In the genomic region with DNA sequence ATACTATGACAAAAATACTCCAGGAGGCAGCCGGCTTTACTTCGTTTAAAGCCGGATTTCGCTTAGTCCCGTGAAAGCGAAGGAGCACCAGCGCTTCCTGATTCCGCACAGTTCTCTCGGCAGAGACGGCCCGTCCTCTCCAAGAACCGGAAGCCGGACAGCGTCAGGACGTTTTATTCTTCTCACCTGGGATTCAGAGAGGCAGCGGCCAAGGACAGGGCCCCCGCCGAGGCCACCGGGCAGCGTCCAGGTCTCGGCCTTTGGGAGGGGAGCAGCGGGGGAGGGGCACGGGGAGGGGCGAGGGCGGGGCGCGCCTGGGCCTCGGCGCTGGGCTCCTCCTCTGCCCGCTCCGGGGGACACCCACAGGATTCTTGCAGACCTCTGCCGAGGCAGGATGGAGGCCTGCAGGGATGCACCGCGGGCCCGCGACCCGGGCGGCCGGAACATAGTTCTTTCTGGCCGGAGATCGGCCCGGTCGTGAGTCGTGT, we compare ENCODE assay signal across 8 cellular contexts. TPM values are rescaled to one million over a fixed set of nuclear protein-coding genes. Genes with fewer than 3 reads are reported as not detected.
DNase-seq lines count a peak whose midpoint lies in the region; ATAC-seq and TF ChIP-seq lines count a peak whose summit lies in the region.

No MANE protein-coding gene starts in this region.

- peaks cover 57% of the 10 kb centered on the region for H3K4me1 Mint-ChIP-seq in activated naive CD8-positive, alpha-beta T cell (ENCODE audit: low read depth)
- peaks cover 44% of the 10 kb centered on the region for H3K4me1 Mint-ChIP-seq in osteocyte (ENCODE audit: unreplicated experiment)

- peak; percentile 65 for ATAC-seq in Right ventricle myocardium inferior
- ATAC-seq in GM18517 (IDR thresholded peaks at IDR 0.05; ENCODE audit: unreplicated experiment) = no peak
- ATAC-seq in SK-N-SH treated with all-trans-retinoic acid at 6 μM for 48 hours = no peak

- H3K4me3 Mint-ChIP-seq in activated naive CD8-positive, alpha-beta T cell = peak overlapping the region; percentile 89
- peak overlapping the region; percentile 81 for H3K4me3 Mint-ChIP-seq in osteocyte (ENCODE audit: unreplicated experiment)

- peak overlapping the region; percentile 89 for H3K27ac Mint-ChIP-seq in activated naive CD8-positive, alpha-beta T cell
- H3K27ac Mint-ChIP-seq in osteocyte (ENCODE audit: unreplicated experiment) = peak overlapping the region; percentile 88

- no peaks in the 10 kb centered on the region for H3K27me3 Mint-ChIP-seq in activated naive CD8-positive, alpha-beta T cell
- no peaks in the 10 kb centered on the region for H3K27me3 Mint-ChIP-seq in osteocyte (ENCODE audit: unreplicated experiment)

- DNase-seq in ELR (ENCODE audit: low read depth) = peak; percentile 69
- DNase-seq in RPMI7951 (ENCODE audit: low read depth) = peak; percentile 71
- DNase-seq in Right ventricle myocardium inferior (ENCODE audit: missing footprints) = peak; percentile 84
- DNase-seq in osteocyte (ENCODE audit: extremely low spot score, unreplicated experiment) = no peak
- no peak for DNase-seq in NCI-H128 (lab: John Stamatoyannopoulos, UW; ENCODE audit: unreplicated experiment)

- intact Hi-C loops in Right ventricle myocardium inferior (cut with DNase I) = loop anchor here (5.0 kb wide), 1 partner anchor 52 kb away; no protein-coding TSS in a partner anchor

- H3K36me3 Mint-ChIP-seq in activated naive CD8-positive, alpha-beta T cell = no peaks in the 10 kb centered on the region
- H3K36me3 Mint-ChIP-seq in osteocyte (ENCODE audit: unreplicated experiment) = no peaks in the 10 kb centered on the region

- no peaks in the 10 kb centered on the region for H3K9me3 Mint-ChIP-seq in activated naive CD8-positive, alpha-beta T cell (ENCODE audit: low read depth)
- no peaks in the 10 kb centered on the region for H3K9me3 Mint-ChIP-seq in osteocyte (ENCODE audit: unreplicated experiment)

- TF ChIP-seq CTCF in osteocyte (IDR thresholded peaks at IDR 0.05) = no peak

TF ChIP-seq in SK-N-SH treated with all-trans-retinoic acid at 6 μM for 48 hours, 23 proteins besides CTCF, POLR2A, EP300 and RAD21:
- TF ChIP-seq TSHZ2 (CRISPR knock-in tag; IDR thresholded peaks at IDR 0.05) = no peak

RNA-seq across cellular contexts. Expression of gene DIDO1, which starts 2.8 kb away (rescaled TPM):
- total RNA-seq in RPMI7951 (2014; rRNA removed; shearing (Covaris generic)) = 30.0 and 32.1 TPM in 2 replicates
- total RNA-seq in Right ventricle myocardium inferior = 33.5 TPM
- 53.6 and 54.7 TPM in 2 replicates for total RNA-seq in osteocyte

RNA-seq across cellular contexts. Expression of gene GID8, which starts 8.9 kb away (rescaled TPM):
- total RNA-seq in RPMI7951 (2014; rRNA removed; shearing (Covaris generic)) = 25.4 and 29.4 TPM in 2 replicates
- total RNA-seq in Right ventricle myocardium inferior = 16.1 TPM
- total RNA-seq in osteocyte = 33.5 and 35.8 TPM in 2 replicates

RNA-seq across cellular contexts. Expression of gene SLC17A9, which starts 23.4 kb away (rescaled TPM):
- 4.8 and 6.3 TPM in 2 replicates for total RNA-seq in RPMI7951 (2014; rRNA removed; shearing (Covaris generic))
- total RNA-seq in Right ventricle myocardium inferior (0.41 TPM), osteocyte (not detected in 2 replicates)

Comparison
In these comparisons a context has a peak if more than half of its experiments do, and no peak if none do; other contexts are left out.
1. DNase-seq: peak in ELR (single experiment), RPMI7951 (single experiment) and Right ventricle myocardium inferior (single experiment); none in osteocyte (single experiment) and NCI-H128 (single experiment).